In the genomic region with DNA sequence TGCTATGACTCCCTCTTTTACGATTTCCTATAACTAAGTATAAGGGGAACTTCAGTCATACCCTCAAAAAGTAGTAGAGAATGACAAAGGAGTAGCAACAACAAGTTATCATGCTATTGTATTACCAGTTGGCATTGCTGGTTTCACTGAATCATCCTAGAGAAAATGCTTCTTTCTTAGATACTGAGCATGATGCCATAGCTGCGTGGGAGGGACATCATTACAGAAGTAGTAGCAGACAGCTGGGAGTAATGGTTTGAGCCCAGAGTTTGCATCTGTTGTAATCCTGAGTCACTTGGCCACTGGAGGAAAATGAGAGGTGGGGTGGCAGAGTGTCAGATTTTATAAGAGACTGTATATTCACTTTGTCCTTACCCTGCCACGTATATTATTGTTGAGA, we compare ENCODE assay signal across 8 cellular contexts. TPM values are rescaled to one million over a fixed set of nuclear protein-coding genes. Genes with fewer than 3 reads are reported as not detected.
A peak's percentile ranks its signal among the peaks of the same experiment; 100 is the strongest.
DNase-seq lines count a peak whose midpoint lies in the region; ATAC-seq and TF ChIP-seq lines count a peak whose summit lies in the region.

No MANE protein-coding gene starts in this region.

- no peak for TF ChIP-seq CTCF in brain microvascular endothelial cell (IDR thresholded peaks at IDR 0.05; ENCODE audit: low read depth, low read length, missing control alignments)

- no peaks in the 10 kb centered on the region for H3K9me3 Mint-ChIP-seq in activated CD8-positive, alpha-beta memory T cell treated with anti-CD3 and anti-CD28 coated beads, Interleukin-2, amount 10 ng/mL, durations not matched to agents 7 days and 5 days (ENCODE audit: low read depth)

- in situ Hi-C loops in brain microvascular endothelial cell (cut with HindIII; ENCODE audit: low pct_ligation_motif_present, low sequenced_read_pairs): no loop called here

- H3K27ac Mint-ChIP-seq in activated CD8-positive, alpha-beta memory T cell treated with anti-CD3 and anti-CD28 coated beads, Interleukin-2, amount 10 ng/mL, durations not matched to agents 7 days and 5 days: no peak overlapping the region

- peaks cover 49% of the 10 kb centered on the region for H3K36me3 Mint-ChIP-seq in activated CD8-positive, alpha-beta memory T cell treated with anti-CD3 and anti-CD28 coated beads, Interleukin-2, amount 10 ng/mL, durations not matched to agents 7 days and 5 days

- no peak overlapping the region for H3K4me3 ChIP-seq in brain microvascular endothelial cell (ENCODE audit: low read depth, low read length)

- H3K4me3 Mint-ChIP-seq in activated CD8-positive, alpha-beta memory T cell treated with anti-CD3 and anti-CD28 coated beads, Interleukin-2, amount 10 ng/mL, durations not matched to agents 7 days and 5 days: no peak overlapping the region

- H3K4me1 Mint-ChIP-seq in activated CD8-positive, alpha-beta memory T cell treated with anti-CD3 and anti-CD28 coated beads, Interleukin-2, amount 10 ng/mL, durations not matched to agents 7 days and 5 days: peaks cover 21% of the 10 kb centered on the region

- CTCF ChIA-PET in activated CD8-positive, alpha-beta memory T cell treated with anti-CD3 and anti-CD28 coated beads, Interleukin-2, amount 10 ng/mL, durations not matched to agents 7 days and 5 days (lab: Charles Lee): interaction anchor here (0.7 to 1.4 kb wide), 2 partner anchors 40 to 49 kb away, joined by 3 to 4 read pairs; no protein-coding TSS in a partner anchor

- no peaks in the 10 kb centered on the region for H3K36me3 ChIP-seq in brain microvascular endothelial cell (replicated peaks)

- DNase-seq in Daoy (ENCODE audit: low read depth) (peak; percentile 86), MV-4-11 (lab: John Stamatoyannopoulos, UW) (peak; percentile 82), brain microvascular endothelial cell (peak; percentile 81), NOMO-1 treated with dmso at 0.1 percent for 144 hours (lab: John Stamatoyannopoulos, UW; ENCODE audit: unreplicated experiment) (no peak), cerebellar cortex (ENCODE audit: low spot score) (no peak), activated gamma-delta T cell treated with Interleukin-2 at 50 U/mL for 16 hours (no peak)
- DNase-seq in stimulated activated CD4-positive, alpha-beta T cell treated with anti-CD3 and anti-CD28 coated beads, Interleukin-12 subunit alpha, Interleukin-12 subunit beta, amount 100 ng/mL, for 4 hours: peak; percentile 23
- no peak for DNase-seq in activated CD8-positive, alpha-beta memory T cell treated with anti-CD3 and anti-CD28 coated beads, Interleukin-2, amount 10 ng/mL, durations not matched to agents 7 days and 5 days

- no peaks in the 10 kb centered on the region for H3K27me3 Mint-ChIP-seq in activated CD8-positive, alpha-beta memory T cell treated with anti-CD3 and anti-CD28 coated beads, Interleukin-2, amount 10 ng/mL, durations not matched to agents 7 days and 5 days

- no peak for ATAC-seq in activated CD8-positive, alpha-beta memory T cell treated with anti-CD3 and anti-CD28 coated beads, Interleukin-2, amount 10 ng/mL, durations not matched to agents 7 days and 5 days

- peak overlapping the region; percentile 13 for H3K27ac ChIP-seq in brain microvascular endothelial cell

- H3K27me3 ChIP-seq in brain microvascular endothelial cell (replicated peaks): no peaks in the 10 kb centered on the region

RNA-seq across cellular contexts. Expression of a gene that starts 38.6 kb away (rescaled TPM):
- 15.8 and 17.0 TPM in 2 replicates for total RNA-seq in Daoy (2014; rRNA removed; shearing (Covaris generic))
- total RNA-seq in activated CD8-positive, alpha-beta memory T cell treated with anti-CD3 and anti-CD28 coated beads, Interleukin-2, amount 10 ng/mL, durations not matched to agents 7 days and 5 days: 10 to 100 TPM; 32.7 to 34.7 TPM

Comparison
In these comparisons a context has a peak if more than half of its experiments do, and no peak if none do; other contexts are left out.
1. DNase-seq: peak in Daoy (single experiment), MV-4-11 (single experiment), brain microvascular endothelial cell (single experiment) and stimulated activated CD4-positive, alpha-beta T cell treated with anti-CD3 and anti-CD28 coated beads, Interleukin-12 subunit alpha, Interleukin-12 subunit beta, amount 100 ng/mL, for 4 hours (single experiment); none in NOMO-1 treated with dmso at 0.1 percent for 144 hours (single experiment), cerebellar cortex (single experiment), activated gamma-delta T cell treated with Interleukin-2 at 50 U/mL for 16 hours (single experiment) and activated CD8-positive, alpha-beta memory T cell treated with anti-CD3 and anti-CD28 coated beads, Interleukin-2, amount 10 ng/mL, durations not matched to agents 7 days and 5 days (single experiment).